ENCODE assay signal across 8 cellular contexts in genomic region chr12:125065021-125065752, GRCh38. TPM values are rescaled to one million over a fixed set of nuclear protein-coding genes. Genes with fewer than 3 reads are reported as not detected.
DNase-seq lines count a peak whose midpoint lies in the region; ATAC-seq and TF ChIP-seq lines count a peak whose summit lies in the region.

TSS of gene AACS (plus strand) at chr12:125065435. CDS start at chr12:125065585, 150 bp downstream.

- POLR2A ChIA-PET in Panc1 (lab: Charles Lee): interaction anchor here (0.6 kb wide), 1 partner anchor 160 kb away, joined by 3 read pairs; no protein-coding TSS in a partner anchor
- POLR2A ChIA-PET in naive thymus-derived CD8-positive, alpha-beta T cell (lab: Charles Lee): interaction anchor here (0.8 to 2.2 kb wide), 2 partner anchors 16 kb away, joined by 3 to 10 read pairs; no protein-coding TSS in a partner anchor

- H3K9ac ChIP-seq in fibroblast of lung (ENCODE audit: insufficient read depth, low read length): peak within 1 kb of the TSS; percentile 70

- intact Hi-C loops in Panc1 (cut with micrococcal nuclease; ENCODE audit: unreplicated experiment): no loop called here
- intact Hi-C loops in activated T-helper 1 cell treated with anti-CD3 and anti-CD28 coated beads, Interleukin-12 subunit alpha, Interleukin-12 subunit beta, Interleukin-2, Interleukin-4 antibody, amounts not matched to agents 30 ng/mL and 10 ng/mL and 1 ng/mL, durations not matched to agents 14 hours and 24 hours and 36 hours (cut with micrococcal nuclease): loop anchor here (1.0 to 5.0 kb wide), 6 partner anchors 16 to 203 kb away; partner anchors contain the start of genes BRI3BP, DHX37 and SCARB1

- in situ Hi-C loops in Panc1 (cut with HindIII; ENCODE audit: low pct_unique_long_range_greater_than_20kb, low sequenced_read_pairs): no loop called here

- ATAC-seq in GM21526 (IDR thresholded peaks at IDR 0.05; ENCODE audit: low FRiP score, unreplicated experiment) (peak; percentile 94), Panc1 (peak; percentile 97)
- ATAC-seq in naive thymus-derived CD8-positive, alpha-beta T cell: peak; percentile 93 to 94

- peaks cover 5% of the 10 kb centered on the region for H3K79me2 ChIP-seq in fibroblast of lung (ENCODE audit: control insufficient read depth, insufficient read depth, low read length)

- DNase-seq in DMS53 (lab: John Stamatoyannopoulos, UW): peak; percentile 91
- DNase-seq in HuH-7 (ENCODE audit: low spot score): peak; percentile 77
- no peak for DNase-seq in Panc1 (ENCODE audit: low read depth, low spot score)
- peak; percentile 58 for DNase-seq in activated T-helper 1 cell treated with anti-CD3 and anti-CD28 coated beads, Interleukin-12 subunit alpha, Interleukin-12 subunit beta, Interleukin-2, Interleukin-4 antibody, amounts not matched to agents 30 ng/mL and 10 ng/mL and 1 ng/mL, durations not matched to agents 14 hours and 24 hours and 36 hours (ENCODE audit: low spot score)
- peak; percentile 73 to 74 for DNase-seq in fibroblast of lung (ENCODE audit: low read depth in 2 of 2)
- peak; percentile 41 to 86 (median 74) for DNase-seq in naive thymus-derived CD8-positive, alpha-beta T cell
- peak; percentile 57 to 83 (median 75) for DNase-seq in stimulated activated naive CD4-positive, alpha-beta T cell (lab: John Stamatoyannopoulos, UW)

- H4K20me1 ChIP-seq in fibroblast of lung (ENCODE audit: control insufficient read depth, extremely low read depth, insufficient read depth, low read length): no peaks in the 10 kb centered on the region

- H3K4me1 ChIP-seq in Panc1 (ENCODE audit: control insufficient read depth, insufficient read depth, low read length): 0 out of 2 replicates have a peak, but pooled peaks cover 3% of the 10 kb centered on the region
- H3K4me1 ChIP-seq in fibroblast of lung (ENCODE audit: control insufficient read depth, extremely low read depth, insufficient read depth, low read length): peaks cover 6% of the 10 kb centered on the region

- no peaks in the 10 kb centered on the region for H3K36me3 ChIP-seq in Panc1 (ENCODE audit: control insufficient read depth, insufficient read depth, low read length)
- no peaks in the 10 kb centered on the region for H3K36me3 ChIP-seq in fibroblast of lung (ENCODE audit: control insufficient read depth, insufficient read depth, low read length)

- TF ChIP-seq CTCF in Panc1 (IDR thresholded peaks at IDR 0.05) (no peak), fibroblast of lung (conservative IDR thresholded peaks at IDR 0.05 in 1 of 2, IDR thresholded peaks at IDR 0.05 in 1 of 2; ENCODE audit: low read depth in 1 of 2, low read length in 2 of 2) (no peak)

- H3K36me3 Mint-ChIP-seq in activated T-helper 1 cell treated with anti-CD3 and anti-CD28 coated beads, Interleukin-12 subunit alpha, Interleukin-12 subunit beta, Interleukin-2, Interleukin-4 antibody, amounts not matched to agents 30 ng/mL and 10 ng/mL and 1 ng/mL, durations not matched to agents 14 hours and 24 hours and 36 hours (ENCODE audit: low read depth): peaks cover 3% of the 10 kb centered on the region
- H3K36me3 Mint-ChIP-seq in naive thymus-derived CD8-positive, alpha-beta T cell: peaks cover 0 to 3% (median 0%) of the 10 kb centered on the region in 3 donors

- peaks cover 7% of the 10 kb centered on the region for H3K27me3 Mint-ChIP-seq in activated T-helper 1 cell treated with anti-CD3 and anti-CD28 coated beads, Interleukin-12 subunit alpha, Interleukin-12 subunit beta, Interleukin-2, Interleukin-4 antibody, amounts not matched to agents 30 ng/mL and 10 ng/mL and 1 ng/mL, durations not matched to agents 14 hours and 24 hours and 36 hours (ENCODE audit: insufficient read depth)
- H3K27me3 Mint-ChIP-seq in naive thymus-derived CD8-positive, alpha-beta T cell: peaks cover 0 to 5% (median 1%) of the 10 kb centered on the region in 5 donors

- H3K9me3 Mint-ChIP-seq in activated T-helper 1 cell treated with anti-CD3 and anti-CD28 coated beads, Interleukin-12 subunit alpha, Interleukin-12 subunit beta, Interleukin-2, Interleukin-4 antibody, amounts not matched to agents 30 ng/mL and 10 ng/mL and 1 ng/mL, durations not matched to agents 14 hours and 24 hours and 36 hours: peaks cover 5% of the 10 kb centered on the region
- no peaks in the 10 kb centered on the region for H3K9me3 Mint-ChIP-seq in naive thymus-derived CD8-positive, alpha-beta T cell

- H3K9me3 ChIP-seq in Panc1 (ENCODE audit: control insufficient read depth, insufficient read depth, low read depth, low read length): no peaks in the 10 kb centered on the region
- H3K9me3 ChIP-seq in fibroblast of lung (ENCODE audit: control insufficient read depth, insufficient read depth, low read depth, low read length): no peaks in the 10 kb centered on the region

- peak within 1 kb of the TSS; percentile 92 for H2AFZ ChIP-seq in fibroblast of lung (ENCODE audit: low read length)

- CTCF ChIA-PET in Panc1 (lab: Charles Lee): interaction anchor here (1.0 kb wide), 1 partner anchor 72 kb away, joined by 3 read pairs; the partner anchor contains the start of gene BRI3BP

- peak within 1 kb of the TSS; percentile 40 for H3K27ac Mint-ChIP-seq in activated T-helper 1 cell treated with anti-CD3 and anti-CD28 coated beads, Interleukin-12 subunit alpha, Interleukin-12 subunit beta, Interleukin-2, Interleukin-4 antibody, amounts not matched to agents 30 ng/mL and 10 ng/mL and 1 ng/mL, durations not matched to agents 14 hours and 24 hours and 36 hours
- H3K27ac Mint-ChIP-seq in naive thymus-derived CD8-positive, alpha-beta T cell: peak within 1 kb of the TSS; percentile 55 to 88 (median 80)

- H3K4me3 Mint-ChIP-seq in activated T-helper 1 cell treated with anti-CD3 and anti-CD28 coated beads, Interleukin-12 subunit alpha, Interleukin-12 subunit beta, Interleukin-2, Interleukin-4 antibody, amounts not matched to agents 30 ng/mL and 10 ng/mL and 1 ng/mL, durations not matched to agents 14 hours and 24 hours and 36 hours: peak within 1 kb of the TSS; percentile 84
- H3K4me3 Mint-ChIP-seq in naive thymus-derived CD8-positive, alpha-beta T cell: peak within 1 kb of the TSS; percentile 79 to 89 (median 87)

- H3K27me3 ChIP-seq in Panc1 (ENCODE audit: control insufficient read depth, insufficient read depth, low read length) (no peaks in the 10 kb centered on the region), fibroblast of lung (ENCODE audit: control insufficient read depth, insufficient read depth, low read length) (peaks cover 2% of the 10 kb centered on the region)

- H3K4me2 ChIP-seq in fibroblast of lung (ENCODE audit: extremely low read depth, insufficient read depth, low read length): peak within 1 kb of the TSS; percentile 93

- peaks cover 17% of the 10 kb centered on the region for H3K4me1 Mint-ChIP-seq in activated T-helper 1 cell treated with anti-CD3 and anti-CD28 coated beads, Interleukin-12 subunit alpha, Interleukin-12 subunit beta, Interleukin-2, Interleukin-4 antibody, amounts not matched to agents 30 ng/mL and 10 ng/mL and 1 ng/mL, durations not matched to agents 14 hours and 24 hours and 36 hours (ENCODE audit: low read depth)
- peaks cover 9 to 24% (median 21%) of the 10 kb centered on the region in 4 donors for H3K4me1 Mint-ChIP-seq in naive thymus-derived CD8-positive, alpha-beta T cell

- no TSS peak for BruUV-seq in Panc1 (replicated peaks; lab: Mats Ljungman, UMichigan)

- H3K4me3 ChIP-seq in Panc1 (ENCODE audit: low read depth in 2 of 2, low read length in 2 of 2) (peak within 1 kb of the TSS; percentile 82 to 87), fibroblast of lung (replicated peaks in 1 of 4; ENCODE audit: control extremely low read depth in 1 of 4, insufficient read depth in 1 of 4, low read depth in 3 of 4, low read length in 4 of 4) (peak within 1 kb of the TSS; percentile 72 to 84 (median 76))

- H3K27ac ChIP-seq in Panc1 (ENCODE audit: low read length): peak within 1 kb of the TSS; percentile 81
- peak within 1 kb of the TSS; percentile 71 for H3K27ac ChIP-seq in fibroblast of lung (ENCODE audit: insufficient read depth, low read length)

RNA-seq across cellular contexts. Expression of gene AACS, which starts in this region (rescaled TPM):
- total RNA-seq in Panc1 (2021; ENCODE audit: unreplicated experiment) (34.7 TPM), fibroblast of lung (16.7 and 31.5 TPM in 2 replicates)
- polyA plus RNA-seq in Panc1 (2012; ENCODE audit: insufficient read length): 34.6 TPM
- 26.7 and 27.8 TPM in 2 replicates for total RNA-seq in activated T-helper 1 cell treated with anti-CD3 and anti-CD28 coated beads, Interleukin-12 subunit alpha, Interleukin-12 subunit beta, Interleukin-2, Interleukin-4 antibody, amounts not matched to agents 30 ng/mL and 10 ng/mL and 1 ng/mL, durations not matched to agents 14 hours and 24 hours and 36 hours
- polyA plus RNA-seq in fibroblast of lung: 19.2 and 24.7 TPM in 2 replicates
- 24.6 and 29.0 TPM in 2 replicates for polyA plus RNA-seq in fibroblast of lung (2012)
- polyA minus RNA-seq in fibroblast of lung (ENCODE audit: low replicate concordance): 52.3 and 129 TPM in 2 replicates
- total RNA-seq in naive thymus-derived CD8-positive, alpha-beta T cell: 10 to 100 TPM; 19.3 to 20.4 TPM
- 10 to 100 TPM in 2 of 3 donors, 1 to 10 TPM in 1; 7.4 to 17.2 (median 10.6) TPM for polyA plus RNA-seq in naive thymus-derived CD8-positive, alpha-beta T cell
